ENCODE assay signal across 1 cellular context in the genomic region with DNA sequence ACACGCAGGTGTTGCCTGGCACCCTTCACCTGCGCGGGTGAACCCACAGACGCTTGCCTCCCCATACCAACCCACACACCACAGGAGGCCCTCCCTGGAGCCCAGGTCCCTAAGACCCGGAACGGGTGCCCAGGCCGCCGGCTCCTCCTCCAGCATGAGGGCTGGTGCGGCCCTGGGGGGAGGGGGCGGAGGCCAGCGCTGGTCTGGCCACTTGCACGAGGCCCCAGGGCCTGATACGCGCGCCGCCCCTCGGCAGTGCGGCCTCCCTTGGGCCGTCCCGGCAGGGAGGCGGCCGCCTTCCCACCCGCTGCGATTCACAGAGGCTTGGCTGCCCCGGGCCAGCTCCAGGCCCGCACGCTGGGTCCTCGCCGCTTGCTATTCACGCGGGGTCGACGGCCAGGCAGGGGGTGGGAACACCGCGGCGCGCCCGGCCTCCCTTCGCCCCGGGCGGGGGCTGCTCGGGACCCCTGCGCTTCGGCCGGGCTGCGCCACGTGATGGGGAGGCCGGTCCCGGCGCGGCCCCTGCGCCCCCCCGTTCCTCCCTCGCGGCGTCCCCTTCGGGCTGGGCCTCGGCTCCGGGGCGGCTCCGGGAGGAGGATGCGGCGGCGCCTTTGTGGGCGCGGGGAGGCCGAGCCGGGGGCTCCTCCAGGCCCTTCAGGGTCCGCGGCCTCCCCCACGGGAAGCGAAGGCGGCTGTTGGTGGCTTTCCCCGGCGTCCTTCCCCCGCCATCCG.
TF ChIP-seq lines count a peak whose summit lies in the region.

No MANE protein-coding gene starts in this region.

TF ChIP-seq in HepG2, 621 proteins besides CTCF, POLR2A, EP300 and RAD21 (continued from another document and continues in another):
- no peak; the same call in 1 of the 2 replicates for TF ChIP-seq SMAD1 (CRISPR knock-in tag; IDR thresholded peaks at IDR 0.05; ENCODE audit: borderline replicate concordance, low read depth)
- TF ChIP-seq PHF20 (CRISPR knock-in tag; IDR thresholded peaks at IDR 0.05): peak; percentile 6; the same call in 1 of the 2 replicates
- no peak for TF ChIP-seq ZNF256 (CRISPR knock-in tag; conservative IDR thresholded peaks at IDR 0.05)
- TF ChIP-seq ZMYM4 (CRISPR knock-in tag; IDR thresholded peaks at IDR 0.05): no peak
- TF ChIP-seq, protein P1, sequence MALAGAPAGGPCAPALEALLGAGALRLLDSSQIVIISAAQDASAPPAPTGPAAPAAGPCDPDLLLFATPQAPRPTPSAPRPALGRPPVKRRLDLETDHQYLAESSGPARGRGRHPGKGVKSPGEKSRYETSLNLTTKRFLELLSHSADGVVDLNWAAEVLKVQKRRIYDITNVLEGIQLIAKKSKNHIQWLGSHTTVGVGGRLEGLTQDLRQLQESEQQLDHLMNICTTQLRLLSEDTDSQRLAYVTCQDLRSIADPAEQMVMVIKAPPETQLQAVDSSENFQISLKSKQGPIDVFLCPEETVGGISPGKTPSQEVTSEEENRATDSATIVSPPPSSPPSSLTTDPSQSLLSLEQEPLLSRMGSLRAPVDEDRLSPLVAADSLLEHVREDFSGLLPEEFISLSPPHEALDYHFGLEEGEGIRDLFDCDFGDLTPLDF (CRISPR knock-in tag; IDR thresholded peaks at IDR 0.05): no peak
- no peak for TF ChIP-seq ZBTB20 (CRISPR knock-in tag; IDR thresholded peaks at IDR 0.05; ENCODE audit: borderline replicate concordance, low read depth)
- TF ChIP-seq, protein P2, sequence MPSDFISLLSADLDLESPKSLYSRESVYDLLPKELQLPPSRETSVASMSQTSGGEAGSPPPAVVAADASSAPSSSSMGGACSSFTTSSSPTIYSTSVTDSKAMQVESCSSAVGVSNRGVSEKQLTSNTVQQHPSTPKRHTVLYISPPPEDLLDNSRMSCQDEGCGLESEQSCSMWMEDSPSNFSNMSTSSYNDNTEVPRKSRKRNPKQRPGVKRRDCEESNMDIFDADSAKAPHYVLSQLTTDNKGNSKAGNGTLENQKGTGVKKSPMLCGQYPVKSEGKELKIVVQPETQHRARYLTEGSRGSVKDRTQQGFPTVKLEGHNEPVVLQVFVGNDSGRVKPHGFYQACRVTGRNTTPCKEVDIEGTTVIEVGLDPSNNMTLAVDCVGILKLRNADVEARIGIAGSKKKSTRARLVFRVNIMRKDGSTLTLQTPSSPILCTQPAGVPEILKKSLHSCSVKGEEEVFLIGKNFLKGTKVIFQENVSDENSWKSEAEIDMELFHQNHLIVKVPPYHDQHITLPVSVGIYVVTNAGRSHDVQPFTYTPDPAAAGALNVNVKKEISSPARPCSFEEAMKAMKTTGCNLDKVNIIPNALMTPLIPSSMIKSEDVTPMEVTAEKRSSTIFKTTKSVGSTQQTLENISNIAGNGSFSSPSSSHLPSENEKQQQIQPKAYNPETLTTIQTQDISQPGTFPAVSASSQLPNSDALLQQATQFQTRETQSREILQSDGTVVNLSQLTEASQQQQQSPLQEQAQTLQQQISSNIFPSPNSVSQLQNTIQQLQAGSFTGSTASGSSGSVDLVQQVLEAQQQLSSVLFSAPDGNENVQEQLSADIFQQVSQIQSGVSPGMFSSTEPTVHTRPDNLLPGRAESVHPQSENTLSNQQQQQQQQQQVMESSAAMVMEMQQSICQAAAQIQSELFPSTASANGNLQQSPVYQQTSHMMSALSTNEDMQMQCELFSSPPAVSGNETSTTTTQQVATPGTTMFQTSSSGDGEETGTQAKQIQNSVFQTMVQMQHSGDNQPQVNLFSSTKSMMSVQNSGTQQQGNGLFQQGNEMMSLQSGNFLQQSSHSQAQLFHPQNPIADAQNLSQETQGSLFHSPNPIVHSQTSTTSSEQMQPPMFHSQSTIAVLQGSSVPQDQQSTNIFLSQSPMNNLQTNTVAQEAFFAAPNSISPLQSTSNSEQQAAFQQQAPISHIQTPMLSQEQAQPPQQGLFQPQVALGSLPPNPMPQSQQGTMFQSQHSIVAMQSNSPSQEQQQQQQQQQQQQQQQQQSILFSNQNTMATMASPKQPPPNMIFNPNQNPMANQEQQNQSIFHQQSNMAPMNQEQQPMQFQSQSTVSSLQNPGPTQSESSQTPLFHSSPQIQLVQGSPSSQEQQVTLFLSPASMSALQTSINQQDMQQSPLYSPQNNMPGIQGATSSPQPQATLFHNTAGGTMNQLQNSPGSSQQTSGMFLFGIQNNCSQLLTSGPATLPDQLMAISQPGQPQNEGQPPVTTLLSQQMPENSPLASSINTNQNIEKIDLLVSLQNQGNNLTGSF (CRISPR knock-in tag; IDR thresholded peaks at IDR 0.05): no peak
- TF ChIP-seq, protein P3, sequence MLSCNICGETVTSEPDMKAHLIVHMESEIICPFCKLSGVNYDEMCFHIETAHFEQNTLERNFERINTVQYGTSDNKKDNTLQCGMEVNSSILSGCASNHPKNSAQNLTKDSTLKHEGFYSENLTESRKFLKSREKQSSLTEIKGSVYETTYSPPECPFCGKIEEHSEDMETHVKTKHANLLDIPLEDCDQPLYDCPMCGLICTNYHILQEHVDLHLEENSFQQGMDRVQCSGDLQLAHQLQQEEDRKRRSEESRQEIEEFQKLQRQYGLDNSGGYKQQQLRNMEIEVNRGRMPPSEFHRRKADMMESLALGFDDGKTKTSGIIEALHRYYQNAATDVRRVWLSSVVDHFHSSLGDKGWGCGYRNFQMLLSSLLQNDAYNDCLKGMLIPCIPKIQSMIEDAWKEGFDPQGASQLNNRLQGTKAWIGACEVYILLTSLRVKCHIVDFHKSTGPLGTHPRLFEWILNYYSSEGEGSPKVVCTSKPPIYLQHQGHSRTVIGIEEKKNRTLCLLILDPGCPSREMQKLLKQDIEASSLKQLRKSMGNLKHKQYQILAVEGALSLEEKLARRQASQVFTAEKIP (CRISPR knock-in tag; IDR thresholded peaks at IDR 0.05; ENCODE audit: borderline replicate concordance): no peak
- no peak; the same call in 1 of the 2 replicates for TF ChIP-seq KMT2A (CRISPR knock-in tag; IDR thresholded peaks at IDR 0.05)
- peak; percentile 97; the same call in 1 of the 2 replicates for TF ChIP-seq ZNF234 (CRISPR knock-in tag; conservative IDR thresholded peaks at IDR 0.05)
- TF ChIP-seq SP140L (CRISPR knock-in tag; IDR thresholded peaks at IDR 0.05; ENCODE audit: borderline replicate concordance): no peak
- TF ChIP-seq KDM6A (CRISPR knock-in tag; IDR thresholded peaks at IDR 0.05; ENCODE audit: low read depth): no peak
- peak; percentile 89; the same call in 1 of the 2 replicates for TF ChIP-seq ZNF235 (CRISPR knock-in tag; IDR thresholded peaks at IDR 0.05; ENCODE audit: borderline replicate concordance)
- 0 out of 2 replicates have a peak, but pooled peaks have one; percentile 59 for TF ChIP-seq FIP1L1 (IDR thresholded peaks at IDR 0.05; ENCODE audit: borderline replicate concordance, insufficient read depth, low read depth, low read length)
- TF ChIP-seq ZEB1 (IDR thresholded peaks at IDR 0.05; ENCODE audit: insufficient replicate concordance, low read depth): no peak
- TF ChIP-seq, protein P4, sequence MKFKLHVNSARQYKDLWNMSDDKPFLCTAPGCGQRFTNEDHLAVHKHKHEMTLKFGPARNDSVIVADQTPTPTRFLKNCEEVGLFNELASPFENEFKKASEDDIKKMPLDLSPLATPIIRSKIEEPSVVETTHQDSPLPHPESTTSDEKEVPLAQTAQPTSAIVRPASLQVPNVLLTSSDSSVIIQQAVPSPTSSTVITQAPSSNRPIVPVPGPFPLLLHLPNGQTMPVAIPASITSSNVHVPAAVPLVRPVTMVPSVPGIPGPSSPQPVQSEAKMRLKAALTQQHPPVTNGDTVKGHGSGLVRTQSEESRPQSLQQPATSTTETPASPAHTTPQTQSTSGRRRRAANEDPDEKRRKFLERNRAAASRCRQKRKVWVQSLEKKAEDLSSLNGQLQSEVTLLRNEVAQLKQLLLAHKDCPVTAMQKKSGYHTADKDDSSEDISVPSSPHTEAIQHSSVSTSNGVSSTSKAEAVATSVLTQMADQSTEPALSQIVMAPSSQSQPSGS (CRISPR knock-in tag; IDR thresholded peaks at IDR 0.05): peak; percentile 49; the same call in 1 of the 2 replicates
- no peak for TF ChIP-seq ZFYVE20 (CRISPR knock-in tag; IDR thresholded peaks at IDR 0.05; ENCODE audit: borderline replicate concordance, low read depth)
- TF ChIP-seq GPN1 (CRISPR knock-in tag; IDR thresholded peaks at IDR 0.05; ENCODE audit: borderline replicate concordance): no peak
- TF ChIP-seq, protein P5, sequence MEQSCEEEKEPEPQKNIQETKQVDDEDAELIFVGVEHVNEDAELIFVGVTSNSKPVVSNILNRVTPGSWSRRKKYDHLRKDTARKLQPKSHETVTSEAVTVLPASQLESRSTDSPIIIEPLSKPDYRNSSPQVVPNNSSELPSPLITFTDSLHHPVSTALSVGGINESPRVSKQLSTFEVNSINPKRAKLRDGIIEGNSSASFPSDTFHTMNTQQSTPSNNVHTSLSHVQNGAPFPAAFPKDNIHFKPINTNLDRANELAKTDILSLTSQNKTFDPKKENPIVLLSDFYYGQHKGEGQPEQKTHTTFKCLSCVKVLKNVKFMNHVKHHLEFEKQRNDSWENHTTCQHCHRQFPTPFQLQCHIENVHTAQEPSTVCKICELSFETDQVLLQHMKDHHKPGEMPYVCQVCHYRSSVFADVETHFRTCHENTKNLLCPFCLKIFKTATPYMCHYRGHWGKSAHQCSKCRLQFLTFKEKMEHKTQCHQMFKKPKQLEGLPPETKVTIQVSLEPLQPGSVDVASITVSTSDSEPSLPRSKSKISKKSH (CRISPR knock-in tag; IDR thresholded peaks at IDR 0.05; ENCODE audit: borderline replicate concordance): no peak
- TF ChIP-seq, protein P6, sequence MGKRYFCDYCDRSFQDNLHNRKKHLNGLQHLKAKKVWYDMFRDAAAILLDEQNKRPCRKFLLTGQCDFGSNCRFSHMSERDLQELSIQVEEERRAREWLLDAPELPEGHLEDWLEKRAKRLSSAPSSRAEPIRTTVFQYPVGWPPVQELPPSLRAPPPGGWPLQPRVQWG (CRISPR knock-in tag; IDR thresholded peaks at IDR 0.05; ENCODE audit: borderline replicate concordance, low read depth): no peak
- TF ChIP-seq, protein P7, sequence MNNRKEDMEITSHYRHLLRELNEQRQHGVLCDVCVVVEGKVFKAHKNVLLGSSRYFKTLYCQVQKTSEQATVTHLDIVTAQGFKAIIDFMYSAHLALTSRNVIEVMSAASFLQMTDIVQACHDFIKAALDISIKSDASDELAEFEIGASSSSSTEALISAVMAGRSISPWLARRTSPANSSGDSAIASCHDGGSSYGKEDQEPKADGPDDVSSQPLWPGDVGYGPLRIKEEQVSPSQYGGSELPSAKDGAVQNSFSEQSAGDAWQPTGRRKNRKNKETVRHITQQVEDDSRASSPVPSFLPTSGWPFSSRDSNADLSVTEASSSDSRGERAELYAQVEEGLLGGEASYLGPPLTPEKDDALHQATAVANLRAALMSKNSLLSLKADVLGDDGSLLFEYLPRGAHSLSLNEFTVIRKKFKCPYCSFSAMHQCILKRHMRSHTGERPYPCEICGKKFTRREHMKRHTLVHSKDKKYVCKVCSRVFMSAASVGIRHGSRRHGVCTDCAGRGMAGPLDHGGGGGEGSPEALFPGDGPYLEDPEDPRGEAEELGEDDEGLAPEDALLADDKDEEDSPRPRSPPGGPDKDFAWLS (CRISPR knock-in tag; IDR thresholded peaks at IDR 0.05; ENCODE audit: borderline replicate concordance): peak; percentile 52; the same call in 1 of the 2 replicates
- TF ChIP-seq ZNF761 (CRISPR knock-in tag; conservative IDR thresholded peaks at IDR 0.05): no peak
- TF ChIP-seq, protein P8, sequence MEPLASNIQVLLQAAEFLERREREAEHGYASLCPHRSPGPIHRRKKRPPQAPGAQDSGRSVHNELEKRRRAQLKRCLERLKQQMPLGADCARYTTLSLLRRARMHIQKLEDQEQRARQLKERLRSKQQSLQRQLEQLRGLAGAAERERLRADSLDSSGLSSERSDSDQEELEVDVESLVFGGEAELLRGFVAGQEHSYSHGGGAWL (CRISPR knock-in tag; IDR thresholded peaks at IDR 0.05): peak; percentile 62
- peak; percentile 69 for TF ChIP-seq SAP130 (CRISPR knock-in tag; IDR thresholded peaks at IDR 0.05; ENCODE audit: low read depth)
- TF ChIP-seq, protein P9, sequence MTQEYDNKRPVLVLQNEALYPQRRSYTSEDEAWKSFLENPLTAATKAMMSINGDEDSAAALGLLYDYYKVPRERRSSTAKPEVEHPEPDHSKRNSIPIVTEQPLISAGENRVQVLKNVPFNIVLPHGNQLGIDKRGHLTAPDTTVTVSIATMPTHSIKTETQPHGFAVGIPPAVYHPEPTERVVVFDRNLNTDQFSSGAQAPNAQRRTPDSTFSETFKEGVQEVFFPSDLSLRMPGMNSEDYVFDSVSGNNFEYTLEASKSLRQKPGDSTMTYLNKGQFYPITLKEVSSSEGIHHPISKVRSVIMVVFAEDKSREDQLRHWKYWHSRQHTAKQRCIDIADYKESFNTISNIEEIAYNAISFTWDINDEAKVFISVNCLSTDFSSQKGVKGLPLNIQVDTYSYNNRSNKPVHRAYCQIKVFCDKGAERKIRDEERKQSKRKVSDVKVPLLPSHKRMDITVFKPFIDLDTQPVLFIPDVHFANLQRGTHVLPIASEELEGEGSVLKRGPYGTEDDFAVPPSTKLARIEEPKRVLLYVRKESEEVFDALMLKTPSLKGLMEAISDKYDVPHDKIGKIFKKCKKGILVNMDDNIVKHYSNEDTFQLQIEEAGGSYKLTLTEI (CRISPR knock-in tag; conservative IDR thresholded peaks at IDR 0.05): no peak
- no peak for TF ChIP-seq IKZF4 (CRISPR knock-in tag; IDR thresholded peaks at IDR 0.05; ENCODE audit: borderline replicate concordance, low read depth, not compliant biosample characterization)
- 0 out of 2 replicates have a peak, but pooled peaks have one; percentile 62 for TF ChIP-seq KDM3A (CRISPR knock-in tag; IDR thresholded peaks at IDR 0.05; ENCODE audit: low read depth)
- TF ChIP-seq, protein P10, sequence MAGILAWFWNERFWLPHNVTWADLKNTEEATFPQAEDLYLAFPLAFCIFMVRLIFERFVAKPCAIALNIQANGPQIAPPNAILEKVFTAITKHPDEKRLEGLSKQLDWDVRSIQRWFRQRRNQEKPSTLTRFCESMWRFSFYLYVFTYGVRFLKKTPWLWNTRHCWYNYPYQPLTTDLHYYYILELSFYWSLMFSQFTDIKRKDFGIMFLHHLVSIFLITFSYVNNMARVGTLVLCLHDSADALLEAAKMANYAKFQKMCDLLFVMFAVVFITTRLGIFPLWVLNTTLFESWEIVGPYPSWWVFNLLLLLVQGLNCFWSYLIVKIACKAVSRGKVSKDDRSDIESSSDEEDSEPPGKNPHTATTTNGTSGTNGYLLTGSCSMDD (CRISPR knock-in tag; IDR thresholded peaks at IDR 0.05): no peak; the same call in 1 of the 2 replicates
- TF ChIP-seq TCF7 (IDR thresholded peaks at IDR 0.05; ENCODE audit: low read depth): no peak
- no peak for TF ChIP-seq ZNF720 (CRISPR knock-in tag; IDR thresholded peaks at IDR 0.05)
- TF ChIP-seq, protein P11, sequence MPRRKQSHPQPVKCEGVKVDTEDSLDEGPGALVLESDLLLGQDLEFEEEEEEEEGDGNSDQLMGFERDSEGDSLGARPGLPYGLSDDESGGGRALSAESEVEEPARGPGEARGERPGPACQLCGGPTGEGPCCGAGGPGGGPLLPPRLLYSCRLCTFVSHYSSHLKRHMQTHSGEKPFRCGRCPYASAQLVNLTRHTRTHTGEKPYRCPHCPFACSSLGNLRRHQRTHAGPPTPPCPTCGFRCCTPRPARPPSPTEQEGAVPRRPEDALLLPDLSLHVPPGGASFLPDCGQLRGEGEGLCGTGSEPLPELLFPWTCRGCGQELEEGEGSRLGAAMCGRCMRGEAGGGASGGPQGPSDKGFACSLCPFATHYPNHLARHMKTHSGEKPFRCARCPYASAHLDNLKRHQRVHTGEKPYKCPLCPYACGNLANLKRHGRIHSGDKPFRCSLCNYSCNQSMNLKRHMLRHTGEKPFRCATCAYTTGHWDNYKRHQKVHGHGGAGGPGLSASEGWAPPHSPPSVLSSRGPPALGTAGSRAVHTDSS (CRISPR knock-in tag; conservative IDR thresholded peaks at IDR 0.05): no peak
- 0 out of 2 replicates have a peak, but pooled peaks have one; percentile 10 for TF ChIP-seq CBX5 (CRISPR knock-in tag; IDR thresholded peaks at IDR 0.05; ENCODE audit: borderline replicate concordance)
- TF ChIP-seq MAFK (conservative IDR thresholded peaks at IDR 0.05 in 1 of 2, IDR thresholded peaks at IDR 0.05 in 1 of 2; ENCODE audit: low read length in 2 of 2): no peak
- no peak for TF ChIP-seq REL (CRISPR knock-in tag; conservative IDR thresholded peaks at IDR 0.05)
- no peak for TF ChIP-seq ZNF615 (CRISPR knock-in tag; IDR thresholded peaks at IDR 0.05; ENCODE audit: borderline replicate concordance)
- TF ChIP-seq SIN3A (IDR thresholded peaks at IDR 0.05; ENCODE audit: borderline replicate concordance, low read depth, low read length): peak; percentile 58; the same call in 1 of the 2 replicates
